In the genomic region with DNA sequence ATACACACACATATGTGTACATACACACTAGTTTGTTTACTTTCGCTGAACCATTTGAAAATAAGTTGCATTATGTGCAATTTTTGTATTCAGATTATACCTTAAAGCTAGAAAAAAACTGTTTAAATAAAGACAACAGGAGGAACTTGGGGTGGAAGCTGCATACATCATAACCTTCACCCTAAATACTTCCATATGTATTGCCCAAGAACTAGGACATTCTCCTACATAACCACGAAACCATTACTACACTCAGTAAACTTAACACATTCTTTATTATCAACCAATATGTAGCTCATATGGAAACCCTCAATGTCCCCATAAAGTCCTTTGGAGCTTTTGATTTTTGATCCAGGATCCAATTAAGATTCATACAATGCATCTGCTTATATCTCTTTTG, we compare ENCODE assay signal across 25 cellular contexts.
"Had no signal": no experiment of that assay in that cellular context is flagged by ENCODE, and none has a peak within 500 bp of the region (broad histone marks: within the 10 kb centered on the region; RNA-seq: fewer than 3 reads in every experiment).

No MANE protein-coding gene starts in this region.

- H3K4me1 Mint-ChIP-seq: activated naive CD8-positive, alpha-beta T cell treated with anti-CD3 and anti-CD28 coated beads for 36 hours; T-cell had no signal

- DNase-seq: activated CD4-positive, alpha-beta T cell treated with anti-CD3 and anti-CD28 coated beads, Interleukin-2, amount 50 U/mL, for 1 hour; activated CD4-positive, CD25-positive, alpha-beta regulatory T cell; activated CD8-positive, alpha-beta memory T cell treated with anti-CD3 and anti-CD28 coated beads, Interleukin-2, amount 50 U/mL, for 4 hours; activated CD8-positive, alpha-beta T cell treated with anti-CD3 and anti-CD28 coated beads for 36 hours; activated gamma-delta T cell treated with Interleukin-2 at 50 U/mL for 16 hours; activated naive CD4-positive, alpha-beta T cell treated with anti-CD3 and anti-CD28 coated beads, Interleukin-2, amount 10 ng/mL, durations not matched to agents 7 days and 5 days; activated naive CD8-positive, alpha-beta T cell treated with anti-CD3 and anti-CD28 coated beads for 36 hours; activated T-cell treated with anti-CD3 and anti-CD28 coated beads, Interleukin-2, amount 50 U/mL, for 72 hours; adrenal gland; anterior cingulate cortex; cerebellar nuclear complex; MM.1S; NCI-H1105; NCI-H1436; NCI-H1694 treated with DMSO at 0.1 percent for 48 hours; NCI-H2029 treated with DMSO at 0.1 percent for 48 hours; NCI-H345; NCI-H510A; NCI-H526 treated with DMSO at 0.1 percent for 48 hours; NCI-H82; T-cell; T-helper 2 cell; T1000 had no signal

- H3K4me3 Mint-ChIP-seq: activated CD8-positive, alpha-beta T cell treated with anti-CD3 and anti-CD28 coated beads for 36 hours; activated naive CD4-positive, alpha-beta T cell treated with anti-CD3 and anti-CD28 coated beads, Interleukin-2, amount 10 ng/mL, durations not matched to agents 7 days and 5 days; activated naive CD8-positive, alpha-beta T cell treated with anti-CD3 and anti-CD28 coated beads for 36 hours; activated T-cell treated with anti-CD3 and anti-CD28 coated beads, Interleukin-2, amount 50 U/mL, for 72 hours; T-cell had no signal

- H3K27ac Mint-ChIP-seq: activated CD8-positive, alpha-beta T cell treated with anti-CD3 and anti-CD28 coated beads for 36 hours; activated naive CD4-positive, alpha-beta T cell treated with anti-CD3 and anti-CD28 coated beads, Interleukin-2, amount 10 ng/mL, durations not matched to agents 7 days and 5 days; activated naive CD8-positive, alpha-beta T cell treated with anti-CD3 and anti-CD28 coated beads for 36 hours; activated T-cell treated with anti-CD3 and anti-CD28 coated beads, Interleukin-2, amount 50 U/mL, for 72 hours; activated T-helper 2 cell treated with anti-CD3 and anti-CD28 coated beads, Interferon-gamma antibody, Interleukin-2, Interleukin-4, amounts not matched to agents 10 μg/mL and 5 μg/mL and 100 μg/mL, durations not matched to agents 14 hours and 24 hours and 36 hours; T-cell had no signal

- H3K36me3 Mint-ChIP-seq: activated naive CD4-positive, alpha-beta T cell treated with anti-CD3 and anti-CD28 coated beads, Interleukin-2, amount 10 ng/mL, durations not matched to agents 7 days and 5 days had no signal

- H3K4me3 ChIP-seq: adrenal gland, SK-N-MC had no signal

- H3K9me3 Mint-ChIP-seq: activated CD8-positive, alpha-beta T cell treated with anti-CD3 and anti-CD28 coated beads for 36 hours; activated naive CD4-positive, alpha-beta T cell treated with anti-CD3 and anti-CD28 coated beads, Interleukin-2, amount 10 ng/mL, durations not matched to agents 7 days and 5 days; activated naive CD8-positive, alpha-beta T cell treated with anti-CD3 and anti-CD28 coated beads for 36 hours; activated T-cell treated with anti-CD3 and anti-CD28 coated beads, Interleukin-2, amount 50 U/mL, for 72 hours; activated T-helper 2 cell treated with anti-CD3 and anti-CD28 coated beads, Interferon-gamma antibody, Interleukin-2, Interleukin-4, amounts not matched to agents 10 μg/mL and 5 μg/mL and 100 μg/mL, durations not matched to agents 14 hours and 24 hours and 36 hours; T-cell had no signal
